1 cellular context compared by ENCODE assay signal in genomic region chr3:112115161-112115739, GRCh38.
TF ChIP-seq lines count a peak whose summit lies in the region.

No MANE protein-coding gene starts in this region.

TF ChIP-seq in GM12878, 131 proteins besides CTCF, POLR2A, EP300 and RAD21 (continued from another document and continues in another):
- TF ChIP-seq ZBTB11 (CRISPR knock-in tag; IDR thresholded peaks at IDR 0.05) (no peak), ZNF24 (IDR thresholded peaks at IDR 0.05) (peak; percentile 40; the same call in 1 of the 2 replicates), ZNF622 (IDR thresholded peaks at IDR 0.05) (no peak), PAX5 (IDR thresholded peaks at IDR 0.05; ENCODE audit: borderline replicate concordance, low read depth, low read length) (peak; percentile 77; the same call in 1 of the 2 replicates), YY1 (IDR thresholded peaks at IDR 0.05; ENCODE audit: low read depth, low read length) (0 out of 2 replicates have a peak, but pooled peaks have one; percentile 24), IRF4 (IDR thresholded peaks at IDR 0.05; ENCODE audit: low read depth, low read length) (peak; percentile 83), HCFC1 (IDR thresholded peaks at IDR 0.05; ENCODE audit: low read length) (no peak), SREBF1 (IDR thresholded peaks at IDR 0.05; ENCODE audit: low read length) (no peak), PRDM15 (CRISPR knock-in tag; IDR thresholded peaks at IDR 0.05) (no peak), SMAD5 (IDR thresholded peaks at IDR 0.05; ENCODE audit: low read depth) (no peak), ZSCAN29 (IDR thresholded peaks at IDR 0.05) (no peak), EED (IDR thresholded peaks at IDR 0.05; ENCODE audit: low read depth) (peak; percentile 89), BCL3 (IDR thresholded peaks at IDR 0.05; ENCODE audit: borderline replicate concordance, insufficient read depth, low read depth, low read length, poor library complexity, severe bottlenecking) (peak; percentile 99), YBX1 (IDR thresholded peaks at IDR 0.05) (no peak), NRF1 (conservative IDR thresholded peaks at IDR 0.05; ENCODE audit: low read depth, low read length) (no peak), EGR1 (IDR thresholded peaks at IDR 0.05; ENCODE audit: borderline replicate concordance in 1 of 2, low read depth in 2 of 2, low read length in 2 of 2) (no peak), GABPA (IDR thresholded peaks at IDR 0.05; ENCODE audit: low read depth) (no peak), CBFB (IDR thresholded peaks at IDR 0.05; ENCODE audit: low read depth) (0 out of 2 replicates have a peak, but pooled peaks have one; percentile 25), DPF2 (IDR thresholded peaks at IDR 0.05) (peak; percentile 38; the same call in 1 of the 2 replicates), BACH1 (IDR thresholded peaks at IDR 0.05; ENCODE audit: borderline replicate concordance) (peak; percentile 72), SIN3A (IDR thresholded peaks at IDR 0.05; ENCODE audit: low read depth, low read length) (no peak), BHLHE40 (IDR thresholded peaks at IDR 0.05; ENCODE audit: borderline replicate concordance in 1 of 2, low read depth in 2 of 2, low read length in 1 of 2) (peak in 1 of 2 experiments; percentile 32; a peak in 1 of 4 replicates), SP1 (IDR thresholded peaks at IDR 0.05; ENCODE audit: low read depth, low read length) (peak; percentile 41), RAD51 (IDR thresholded peaks at IDR 0.05) (no peak), LARP7 (IDR thresholded peaks at IDR 0.05) (no peak), E2F8 (IDR thresholded peaks at IDR 0.05; ENCODE audit: low read depth, partially characterized antibody) (no peak), CBX3 (IDR thresholded peaks at IDR 0.05; ENCODE audit: borderline replicate concordance, low read depth) (no peak), POU2F2 (IDR thresholded peaks at IDR 0.05; ENCODE audit: borderline replicate concordance, low read depth, low read length) (peak; percentile 12; the same call in 1 of the 3 replicates), SMC3 (IDR thresholded peaks at IDR 0.05; ENCODE audit: borderline replicate concordance, low read length) (no peak), BCL11A (IDR thresholded peaks at IDR 0.05; ENCODE audit: low read depth, low read length) (peak; percentile 81), FOXM1 (IDR thresholded peaks at IDR 0.05; ENCODE audit: low read depth, low read length) (peak; percentile 84; the same call in 1 of the 2 replicates), EZH2 (IDR thresholded peaks at IDR 0.05; ENCODE audit: borderline replicate concordance, control insufficient read depth, low read depth, low read length) (no peak), MYC (IDR thresholded peaks at IDR 0.05; ENCODE audit: insufficient read depth, insufficient read length, insufficient replicate concordance, low read length, severe bottlenecking) (no peak), KAT2A (conservative IDR thresholded peaks at IDR 0.05; ENCODE audit: control insufficient read depth, low read depth, low read length) (no peak), USF2 (IDR thresholded peaks at IDR 0.05; ENCODE audit: borderline replicate concordance, low read depth, low read length) (no peak), CHD4 (IDR thresholded peaks at IDR 0.05) (no peak), IRF3 (IDR thresholded peaks at IDR 0.05) (no peak), MYB (IDR thresholded peaks at IDR 0.05; ENCODE audit: borderline replicate concordance, low read depth, low read length) (no peak), SIX5 (IDR thresholded peaks at IDR 0.05; ENCODE audit: low read depth, low read length, severe bottlenecking) (no peak), RELB (IDR thresholded peaks at IDR 0.05; ENCODE audit: low read depth) (peak; percentile 94), RELA (IDR thresholded peaks at IDR 0.05; ENCODE audit: borderline replicate concordance, partially characterized antibody) (peak; percentile 22), TAF1 (IDR thresholded peaks at IDR 0.05; ENCODE audit: borderline replicate concordance, low read depth, low read length) (no peak), WRNIP1 (IDR thresholded peaks at IDR 0.05; ENCODE audit: borderline replicate concordance, low read depth, low read length) (no peak), SUZ12 (IDR thresholded peaks at IDR 0.05; ENCODE audit: unreplicated experiment) (no peak), HDAC6 (IDR thresholded peaks at IDR 0.05; ENCODE audit: unreplicated experiment) (no peak), PBX3 (IDR thresholded peaks at IDR 0.05; ENCODE audit: insufficient replicate concordance, low read depth, low read length) (no peak), STAT3 (IDR thresholded peaks at IDR 0.05; ENCODE audit: low read depth, low read length) (no peak)
